In the genomic region with DNA sequence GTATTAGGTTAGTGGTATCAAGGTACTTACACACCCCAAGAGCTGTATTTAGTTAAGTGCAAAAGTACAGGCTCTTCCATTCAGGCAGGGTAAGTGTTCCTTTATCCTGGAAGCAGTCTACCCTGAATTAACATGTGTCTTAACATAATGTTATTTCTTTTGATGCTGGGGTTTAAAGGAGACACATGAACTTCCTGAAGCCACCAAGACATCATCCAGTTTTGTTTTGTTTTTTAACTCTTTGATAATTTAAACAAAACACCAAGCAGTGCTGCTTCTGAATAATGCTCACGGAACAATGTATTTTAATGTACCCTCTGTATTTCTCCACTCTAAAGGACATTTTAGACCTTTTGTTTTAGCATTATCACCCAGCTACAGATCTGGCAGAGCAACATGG, we compare ENCODE assay signal across 19 cellular contexts.
"Had no signal": no experiment of that assay in that cellular context is flagged by ENCODE, and none has a peak within 500 bp of the region (broad histone marks: within the 10 kb centered on the region; RNA-seq: fewer than 3 reads in every experiment).

No MANE protein-coding gene starts in this region.

- H3K4me1 Mint-ChIP-seq: T-cell had no signal

- H3K27ac Mint-ChIP-seq: T-cell had no signal

- H3K4me3 Mint-ChIP-seq: T-cell had no signal

- H3K9ac ChIP-seq: SK-N-SH had no signal

- DNase-seq: KBM-7, MM.1S, NCI-H1092 treated with DMSO at 0.1 percent for 48 hours, NCI-H1436, NCI-H187, NCI-H2029, NCI-H2081 treated with DMSO at 0.1 percent for 48 hours, NCI-H2171, NCI-H226, NCI-H446, NCI-H510A, NCI-H524 treated with DMSO at 0.1 percent for 48 hours, NCI-H69, NCI-H774, RPMI8226, SHP77, SK-N-SH, SW 1271, T-cell had no signal

- H3K27me3 Mint-ChIP-seq: T-cell had no signal

- H3K36me3 Mint-ChIP-seq: T-cell had no signal

- H3K4me2 ChIP-seq: SK-N-SH had no signal

- ATAC-seq: T-cell had no signal
